ENCODE assay signal across 1 cellular context in genomic region chr12:106840217-106840616, GRCh38.
TF ChIP-seq lines count a peak whose summit lies in the region.

No MANE protein-coding gene starts in this region.

TF ChIP-seq in WTC11, 78 proteins besides CTCF, POLR2A, EP300 and RAD21 (continued from another document):
- no peak for TF ChIP-seq OVOL2 (CRISPR knock-in tag; IDR thresholded peaks at IDR 0.05; ENCODE audit: borderline replicate concordance)
- no peak for TF ChIP-seq ZNF532 (CRISPR knock-in tag; IDR thresholded peaks at IDR 0.05; ENCODE audit: borderline replicate concordance)
- no peak for TF ChIP-seq AR (CRISPR knock-in tag; IDR thresholded peaks at IDR 0.05)
- no peak for TF ChIP-seq ZBTB21 (CRISPR knock-in tag; IDR thresholded peaks at IDR 0.05; ENCODE audit: borderline replicate concordance)
- TF ChIP-seq HMGXB4 (CRISPR knock-in tag; IDR thresholded peaks at IDR 0.05), result no peak
- TF ChIP-seq E2F1 (CRISPR knock-in tag; IDR thresholded peaks at IDR 0.05), result no peak
TF ChIP-seq in WTC11: peak in this region for 0.
